Comparison of ENCODE assay signal across 12 cellular contexts in genomic region chr2:212535963-212536362, GRCh38. TPM values are rescaled to one million over a fixed set of nuclear protein-coding genes. Genes with fewer than 3 reads are reported as not detected.
A peak's percentile ranks its signal among the peaks of the same experiment; 100 is the strongest.
DNase-seq lines count a peak whose midpoint lies in the region; ATAC-seq, FAIRE-seq and TF ChIP-seq lines count a peak whose summit lies in the region.
"Had no signal": no experiment of that assay in that cellular context is flagged by ENCODE, and none has a peak within 500 bp of the region (broad histone marks: within the 10 kb centered on the region; RNA-seq: fewer than 3 reads in every experiment).

No MANE protein-coding gene starts in this region.

- no peak for TF ChIP-seq POLR2A in endothelial cell of umbilical vein (IDR thresholded peaks at IDR 0.05; ENCODE audit: low read depth, low read length)

- H3K36me3 Mint-ChIP-seq in neural progenitor cell = no peaks in the 10 kb centered on the region

- POLR2A ChIA-PET in endothelial cell of umbilical vein (lab: Charles Lee) = no interaction called here

- FAIRE-seq in endothelial cell of umbilical vein (lab: Jason Lieb, UNC) (no peak), RCC 7860 (lab: Jason Lieb, UNC) (no peak)
- FAIRE-seq: HepG2 had no signal

- H3K4me2 ChIP-seq in endothelial cell of umbilical vein (ENCODE audit: insufficient read depth, low read length) (peak overlapping the region; percentile 60), neural progenitor cell (peak overlapping the region; percentile 90)
- H3K4me2 ChIP-seq: BLaER1 had no signal

- no peak overlapping the region for H2AFZ ChIP-seq in endothelial cell of umbilical vein (ENCODE audit: low read depth, low read length)
- no peak overlapping the region for H2AFZ ChIP-seq in neural progenitor cell (replicated peaks)

- TF ChIP-seq CTCF in endothelial cell of umbilical vein (IDR thresholded peaks at IDR 0.05; ENCODE audit: extremely low read depth in 1 of 2, insufficient read depth in 1 of 2, low read depth in 1 of 2, low read length in 2 of 2) = no peak
- TF ChIP-seq CTCF in neural progenitor cell (IDR thresholded peaks at IDR 0.05) = no peak

- peaks cover 12% of the 10 kb centered on the region for H3K27me3 Mint-ChIP-seq in neural progenitor cell (ENCODE audit: insufficient read depth, low read depth)

- H3F3A ChIP-seq in neural progenitor cell (ENCODE audit: low read depth) = peaks cover 27% of the 10 kb centered on the region

- H4K20me1 ChIP-seq in endothelial cell of umbilical vein (replicated peaks; ENCODE audit: control insufficient read depth, extremely low read depth, insufficient read depth, low read length) (no peaks in the 10 kb centered on the region), neural progenitor cell (ENCODE audit: low read depth) (peaks cover 26% of the 10 kb centered on the region)
- H4K20me1 ChIP-seq: BLaER1 had no signal

- no peak overlapping the region for H3K27ac ChIP-seq in endothelial cell of umbilical vein (ENCODE audit: insufficient read depth, low read depth, low read length)
- no peak overlapping the region for H3K27ac ChIP-seq in neural progenitor cell
- H3K27ac ChIP-seq: BLaER1 had no signal

- no peak for ATAC-seq in GM18868 (IDR thresholded peaks at IDR 0.05; ENCODE audit: unreplicated experiment)
- ATAC-seq: HepG2 had no signal

- no TSS peak for BruUV-seq in endothelial cell of umbilical vein (replicated peaks; lab: Mats Ljungman, UMichigan)

- H3K9ac ChIP-seq in endothelial cell of umbilical vein (replicated peaks; ENCODE audit: extremely low read depth, insufficient read depth, low read length) (no peak overlapping the region), neural progenitor cell (no peak overlapping the region)
- H3K9ac ChIP-seq: BLaER1 had no signal

- intact Hi-C loops in endothelial cell of umbilical vein (cut with micrococcal nuclease) = loop anchor here (5.0 kb wide), 3 partner anchors 174 to 659 kb away; no protein-coding TSS in a partner anchor

- H3K4me1 ChIP-seq in endothelial cell of umbilical vein (ENCODE audit: control insufficient read depth, extremely low read depth, insufficient read depth, low read length) (peaks cover 19% of the 10 kb centered on the region), neural progenitor cell (peaks cover 17% of the 10 kb centered on the region)

- dilution Hi-C loops in endothelial cell of umbilical vein (cut with MboI; ENCODE audit: extremely low pct_ligation_motif_present, low sequenced_read_pairs) = no loop called here

- no peaks in the 10 kb centered on the region for H3K9me1 ChIP-seq in endothelial cell of umbilical vein (replicated peaks; ENCODE audit: control insufficient read depth, extremely low read depth, insufficient read depth, low read length)

- H3K9me3 ChIP-seq in endothelial cell of umbilical vein (replicated peaks; ENCODE audit: control insufficient read depth, insufficient read depth, low read length) (no peaks in the 10 kb centered on the region), neural progenitor cell (ENCODE audit: low read depth) (no peaks in the 10 kb centered on the region)

- peak overlapping the region; percentile 93 for H3K4me3 Mint-ChIP-seq in neural progenitor cell

- H3K27me3 ChIP-seq in endothelial cell of umbilical vein (ENCODE audit: control insufficient read depth in 2 of 2, insufficient read depth in 2 of 2, low read length in 2 of 2) = peaks cover 14 to 31% of the 10 kb centered on the region in 2 experiments
- peaks cover 77% of the 10 kb centered on the region for H3K27me3 ChIP-seq in neural progenitor cell

- H3K4me3 ChIP-seq in endothelial cell of umbilical vein (replicated peaks in 1 of 3; ENCODE audit: insufficient read depth in 1 of 3, low read depth in 1 of 3, low read length in 3 of 3) = no peak overlapping the region
- peak overlapping the region; percentile 77 for H3K4me3 ChIP-seq in neural progenitor cell
- H3K4me3 ChIP-seq: BLaER1 had no signal

- DNase-seq in Ammon's horn (ENCODE audit: low spot score) = peak; percentile 32
- DNase-seq in NCI-H446 treated with DMSO at 0.1 percent for 48 hours (lab: John Stamatoyannopoulos, UW) = peak; percentile 69
- no peak for DNase-seq in endothelial cell of umbilical vein (ENCODE audit: low read depth, low spot score)
- peak; percentile 15 for DNase-seq in neural progenitor cell (ENCODE audit: low spot score)
- no peak for DNase-seq in GM19238 (ENCODE audit: insufficient read length, low spot score)
- DNase-seq in RCC 7860 (ENCODE audit: low spot score) = no peak
- no peak for DNase-seq in GM19240 (ENCODE audit: insufficient read length, low spot score)
- DNase-seq: activated CD8-positive, alpha-beta memory T cell treated with anti-CD3 and anti-CD28 coated beads, Interleukin-2, amount 50 U/mL, for 48 hours; T-helper 1 cell had no signal

- H3K27ac Mint-ChIP-seq in neural progenitor cell = peak overlapping the region; percentile 98

- peaks cover 48% of the 10 kb centered on the region for H3K4me1 Mint-ChIP-seq in neural progenitor cell

- CTCF ChIA-PET in endothelial cell of umbilical vein (lab: Charles Lee) = interaction anchor here (1.5 to 2.3 kb wide), 4 partner anchors 12 to 791 kb away, joined by 6 to 12 read pairs (median 7); no protein-coding TSS in a partner anchor

- H3K79me2 ChIP-seq in endothelial cell of umbilical vein (ENCODE audit: control insufficient read depth, insufficient read depth, low read length) = no peaks in the 10 kb centered on the region
- no peaks in the 10 kb centered on the region for H3K79me2 ChIP-seq in neural progenitor cell (ENCODE audit: low read depth)

- H3K36me3 ChIP-seq in endothelial cell of umbilical vein (ENCODE audit: control insufficient read depth in 2 of 2, extremely low read depth in 1 of 2, insufficient read depth in 2 of 2, low read length in 2 of 2) = no peaks in the 10 kb centered on the region
- H3K36me3 ChIP-seq in neural progenitor cell = no peaks in the 10 kb centered on the region
- H3K36me3 ChIP-seq: BLaER1 had no signal

- H3K9me3 Mint-ChIP-seq in neural progenitor cell = no peaks in the 10 kb centered on the region

TF ChIP-seq in endothelial cell of umbilical vein, 7 proteins besides CTCF, POLR2A, EP300 and RAD21:
- TF ChIP-seq, protein P1, sequence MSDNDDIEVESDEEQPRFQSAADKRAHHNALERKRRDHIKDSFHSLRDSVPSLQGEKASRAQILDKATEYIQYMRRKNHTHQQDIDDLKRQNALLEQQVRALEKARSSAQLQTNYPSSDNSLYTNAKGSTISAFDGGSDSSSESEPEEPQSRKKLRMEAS (IDR thresholded peaks at IDR 0.05; ENCODE audit: insufficient read depth, insufficient read length) = no peak
- no peak for TF ChIP-seq GATA2 (IDR thresholded peaks at IDR 0.05; ENCODE audit: insufficient read depth, insufficient read length, low read depth, low read length)
- TF ChIP-seq JUN (IDR thresholded peaks at IDR 0.05; ENCODE audit: borderline replicate concordance, insufficient read depth, insufficient read length, low read depth) = no peak
- no peak for TF ChIP-seq MYC (IDR thresholded peaks at IDR 0.05; ENCODE audit: low read depth, low read length)
- TF ChIP-seq POLR2AphosphoS5 (IDR thresholded peaks at IDR 0.05; ENCODE audit: insufficient read depth, low read depth, low read length) = no peak
- TF ChIP-seq EZH2 (IDR thresholded peaks at IDR 0.05; ENCODE audit: borderline replicate concordance, low read depth, low read length, severe bottlenecking) = no peak
- no peak for TF ChIP-seq FOS (IDR thresholded peaks at IDR 0.05; ENCODE audit: borderline replicate concordance, insufficient read depth, low read length)

RNA-seq across cellular contexts. Expression of gene ERBB4, which starts 2.6 kb away (rescaled TPM):
- total RNA-seq in endothelial cell of umbilical vein = 0.27 and 0.74 TPM in 2 replicates
- polyA plus RNA-seq in endothelial cell of umbilical vein = 0.01 and 0.03 TPM in 2 replicates
- under 0.01 and 0.07 TPM in 2 replicates for polyA plus RNA-seq in endothelial cell of umbilical vein (2011; cell fraction: cytosol; rRNA removed)
- polyA plus RNA-seq in endothelial cell of umbilical vein (2011; cell fraction: nucleus; rRNA removed) = 0.04 and 0.13 TPM in 2 replicates
- 0.03 and 0.08 TPM in 2 replicates for polyA plus RNA-seq in endothelial cell of umbilical vein (2012)
- polyA minus RNA-seq in endothelial cell of umbilical vein = 0.36 and 0.55 TPM in 2 replicates
- 0.51 TPM for polyA minus RNA-seq in endothelial cell of umbilical vein (2011; cell fraction: cytosol; rRNA and poly(A)+ RNA removed)
- 0.24 and 0.58 TPM in 2 replicates for polyA minus RNA-seq in endothelial cell of umbilical vein (2011; cell fraction: nucleus; rRNA and poly(A)+ RNA removed)
- total RNA-seq in neural progenitor cell (ENCODE audit: low replicate concordance) = 0.59 and 1.5 TPM in 2 replicates
- total RNA-seq: HepG2 had no signal
- polyA plus RNA-seq: HepG2 had no signal

Comparison
In these comparisons a context has a peak if more than half of its experiments do, and no peak if none do; other contexts are left out.
1. DNase-seq: peak in Ammon's horn (single experiment), NCI-H446 treated with DMSO at 0.1 percent for 48 hours (single experiment) and neural progenitor cell (single experiment); none in endothelial cell of umbilical vein (single experiment), GM19238 (single experiment), RCC 7860 (single experiment) and GM19240 (single experiment).